ENCODE assay signal across 13 cellular contexts in the genomic region with DNA sequence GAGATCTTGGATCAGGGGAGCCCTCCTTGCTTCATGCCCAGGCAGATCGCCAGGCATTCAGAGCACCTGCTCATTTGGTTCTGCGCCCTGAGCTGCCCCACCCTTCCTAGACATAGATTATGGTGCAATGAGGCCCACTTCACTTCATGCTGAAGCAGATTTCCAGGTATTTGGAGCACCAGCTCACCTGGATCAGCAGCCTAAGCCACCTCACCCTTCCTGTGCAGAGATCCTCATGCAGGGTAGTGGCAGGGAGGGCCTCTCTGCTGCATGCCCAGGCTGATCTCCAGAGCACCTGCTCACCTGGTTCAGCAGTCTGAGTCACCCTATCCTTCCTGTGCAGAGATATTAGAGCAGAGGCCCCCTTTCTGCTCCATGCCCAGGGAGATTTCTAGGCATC.
"Had no signal": no experiment of that assay in that cellular context is flagged by ENCODE, and none has a peak within 500 bp of the region (broad histone marks: within the 10 kb centered on the region; RNA-seq: fewer than 3 reads in every experiment).

No MANE protein-coding gene starts in this region.

- H3K36me3 ChIP-seq: esophagus muscularis mucosa, left ventricle myocardium inferior, thyroid gland, uterus, WERI-Rb-1 had no signal

- H3K27me3 ChIP-seq: esophagus muscularis mucosa, thyroid gland, uterus had no signal

- H3K27ac ChIP-seq: esophagus muscularis mucosa, left ventricle myocardium inferior, thyroid gland, uterus, WERI-Rb-1 had no signal

- H3K9me3 ChIP-seq: esophagus muscularis mucosa, left ventricle myocardium inferior, thyroid gland, uterus had no signal

- H3K4me1 ChIP-seq: left ventricle myocardium inferior, thyroid gland, uterus had no signal

- ATAC-seq: naive thymus-derived CD8-positive, alpha-beta T cell had no signal

- DNase-seq: activated CD4-positive, alpha-beta memory T cell treated with anti-CD3 and anti-CD28 coated beads for 36 hours; activated naive CD4-positive, alpha-beta T cell treated with anti-CD3 and anti-CD28 coated beads, Interleukin-2, amount 50 U/mL, for 16 hours; activated T-cell treated with anti-CD3 and anti-CD28 coated beads, Interleukin-2, amount 50 U/mL, for 24 hours; hippocampal formation; left ventricle myocardium inferior; mesenchymal stem cell; retina; stimulated activated naive B cell treated with anti-CD40 and anti-IgM and Interleukin-4, amounts not matched to agents 10 μg/mL and 1 μg/mL and 100 μg/mL, for 72 hours; thyroid gland; uterus; WERI-Rb-1 had no signal

- H3K4me3 ChIP-seq: esophagus muscularis mucosa, left ventricle myocardium inferior, thyroid gland, uterus had no signal
